In genomic region chr3:15426579-15427118, GRCh38 we compare ENCODE assay signal across 1 cellular context.
TF ChIP-seq lines count a peak whose summit lies in the region.

No MANE protein-coding gene starts in this region.

TF ChIP-seq in K562, 482 proteins besides CTCF, POLR2A, EP300 and RAD21 (continued from another document and continues in another):
- TF ChIP-seq ATF3 (IDR thresholded peaks at IDR 0.05): 0 out of 2 replicates have a peak, but pooled peaks have one; percentile 30
- TF ChIP-seq ATF3 (CRISPR knock-in tag; conservative IDR thresholded peaks at IDR 0.05): no peak
- no peak for TF ChIP-seq ZNF589 (CRISPR knock-in tag; IDR thresholded peaks at IDR 0.05; ENCODE audit: low read depth)
- no peak for TF ChIP-seq ZNF324 (CRISPR knock-in tag; IDR thresholded peaks at IDR 0.05)
- TF ChIP-seq PCBP2 (IDR thresholded peaks at IDR 0.05; ENCODE audit: low read depth, low read length, poor library complexity, severe bottlenecking): no peak
- TF ChIP-seq RFX7 (CRISPR knock-in tag; IDR thresholded peaks at IDR 0.05): no peak
- TF ChIP-seq LARP7 (IDR thresholded peaks at IDR 0.05): no peak
- TF ChIP-seq TRIM28 (IDR thresholded peaks at IDR 0.05): peak; percentile 88
- no peak for TF ChIP-seq PHF8 (IDR thresholded peaks at IDR 0.05; ENCODE audit: borderline replicate concordance, low read length)
- TF ChIP-seq, protein P1, sequence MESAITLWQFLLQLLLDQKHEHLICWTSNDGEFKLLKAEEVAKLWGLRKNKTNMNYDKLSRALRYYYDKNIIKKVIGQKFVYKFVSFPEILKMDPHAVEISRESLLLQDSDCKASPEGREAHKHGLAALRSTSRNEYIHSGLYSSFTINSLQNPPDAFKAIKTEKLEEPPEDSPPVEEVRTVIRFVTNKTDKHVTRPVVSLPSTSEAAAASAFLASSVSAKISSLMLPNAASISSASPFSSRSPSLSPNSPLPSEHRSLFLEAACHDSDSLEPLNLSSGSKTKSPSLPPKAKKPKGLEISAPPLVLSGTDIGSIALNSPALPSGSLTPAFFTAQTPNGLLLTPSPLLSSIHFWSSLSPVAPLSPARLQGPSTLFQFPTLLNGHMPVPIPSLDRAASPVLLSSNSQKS (CRISPR knock-in tag; IDR thresholded peaks at IDR 0.05): no peak
- no peak for TF ChIP-seq PRMT5 (CRISPR knock-in tag; IDR thresholded peaks at IDR 0.05)
- no peak for TF ChIP-seq ZNF133 (CRISPR knock-in tag; IDR thresholded peaks at IDR 0.05)
- no peak for TF ChIP-seq TCFL5 (CRISPR knock-in tag; conservative IDR thresholded peaks at IDR 0.05)
- TF ChIP-seq CBX3 (IDR thresholded peaks at IDR 0.05; ENCODE audit: borderline replicate concordance in 1 of 2, low read length in 2 of 2): peak in 1 of 2 experiments; percentile 90; a peak in 2 of 3 replicates
- no peak for TF ChIP-seq SAFB (IDR thresholded peaks at IDR 0.05; ENCODE audit: borderline replicate concordance, low read depth, low read length)
- 0 out of 2 replicates have a peak, but pooled peaks have one; percentile 56 for TF ChIP-seq ZBTB33 (CRISPR knock-in tag; IDR thresholded peaks at IDR 0.05)
- TF ChIP-seq XRCC5 (IDR thresholded peaks at IDR 0.05; ENCODE audit: low read depth, low read length): no peak
- TF ChIP-seq TBP (optimal IDR thresholded peaks at IDR 0.05; ENCODE audit: low read depth, low read length): no peak
- TF ChIP-seq, protein P2, sequence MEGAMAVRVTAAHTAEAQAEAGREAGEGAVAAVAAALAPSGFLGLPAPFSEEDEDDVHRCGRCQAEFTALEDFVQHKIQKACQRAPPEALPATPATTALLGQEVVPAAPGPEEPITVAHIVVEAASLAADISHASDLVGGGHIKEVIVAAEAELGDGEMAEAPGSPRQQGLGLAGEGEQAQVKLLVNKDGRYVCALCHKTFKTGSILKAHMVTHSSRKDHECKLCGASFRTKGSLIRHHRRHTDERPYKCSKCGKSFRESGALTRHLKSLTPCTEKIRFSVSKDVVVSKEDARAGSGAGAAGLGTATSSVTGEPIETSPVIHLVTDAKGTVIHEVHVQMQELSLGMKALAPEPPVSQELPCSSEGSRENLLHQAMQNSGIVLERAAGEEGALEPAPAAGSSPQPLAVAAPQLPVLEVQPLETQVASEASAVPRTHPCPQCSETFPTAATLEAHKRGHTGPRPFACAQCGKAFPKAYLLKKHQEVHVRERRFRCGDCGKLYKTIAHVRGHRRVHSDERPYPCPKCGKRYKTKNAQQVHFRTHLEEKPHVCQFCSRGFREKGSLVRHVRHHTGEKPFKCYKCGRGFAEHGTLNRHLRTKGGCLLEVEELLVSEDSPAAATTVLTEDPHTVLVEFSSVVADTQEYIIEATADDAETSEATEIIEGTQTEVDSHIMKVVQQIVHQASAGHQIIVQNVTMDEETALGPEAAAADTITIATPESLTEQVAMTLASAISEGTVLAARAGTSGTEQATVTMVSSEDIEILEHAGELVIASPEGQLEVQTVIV (CRISPR knock-in tag; IDR thresholded peaks at IDR 0.05; ENCODE audit: borderline replicate concordance): no peak
- TF ChIP-seq, protein P3, sequence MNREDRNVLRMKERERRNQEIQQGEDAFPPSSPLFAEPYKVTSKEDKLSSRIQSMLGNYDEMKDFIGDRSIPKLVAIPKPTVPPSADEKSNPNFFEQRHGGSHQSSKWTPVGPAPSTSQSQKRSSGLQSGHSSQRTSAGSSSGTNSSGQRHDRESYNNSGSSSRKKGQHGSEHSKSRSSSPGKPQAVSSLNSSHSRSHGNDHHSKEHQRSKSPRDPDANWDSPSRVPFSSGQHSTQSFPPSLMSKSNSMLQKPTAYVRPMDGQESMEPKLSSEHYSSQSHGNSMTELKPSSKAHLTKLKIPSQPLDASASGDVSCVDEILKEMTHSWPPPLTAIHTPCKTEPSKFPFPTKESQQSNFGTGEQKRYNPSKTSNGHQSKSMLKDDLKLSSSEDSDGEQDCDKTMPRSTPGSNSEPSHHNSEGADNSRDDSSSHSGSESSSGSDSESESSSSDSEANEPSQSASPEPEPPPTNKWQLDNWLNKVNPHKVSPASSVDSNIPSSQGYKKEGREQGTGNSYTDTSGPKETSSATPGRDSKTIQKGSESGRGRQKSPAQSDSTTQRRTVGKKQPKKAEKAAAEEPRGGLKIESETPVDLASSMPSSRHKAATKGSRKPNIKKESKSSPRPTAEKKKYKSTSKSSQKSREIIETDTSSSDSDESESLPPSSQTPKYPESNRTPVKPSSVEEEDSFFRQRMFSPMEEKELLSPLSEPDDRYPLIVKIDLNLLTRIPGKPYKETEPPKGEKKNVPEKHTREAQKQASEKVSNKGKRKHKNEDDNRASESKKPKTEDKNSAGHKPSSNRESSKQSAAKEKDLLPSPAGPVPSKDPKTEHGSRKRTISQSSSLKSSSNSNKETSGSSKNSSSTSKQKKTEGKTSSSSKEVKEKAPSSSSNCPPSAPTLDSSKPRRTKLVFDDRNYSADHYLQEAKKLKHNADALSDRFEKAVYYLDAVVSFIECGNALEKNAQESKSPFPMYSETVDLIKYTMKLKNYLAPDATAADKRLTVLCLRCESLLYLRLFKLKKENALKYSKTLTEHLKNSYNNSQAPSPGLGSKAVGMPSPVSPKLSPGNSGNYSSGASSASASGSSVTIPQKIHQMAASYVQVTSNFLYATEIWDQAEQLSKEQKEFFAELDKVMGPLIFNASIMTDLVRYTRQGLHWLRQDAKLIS (CRISPR knock-in tag; IDR thresholded peaks at IDR 0.05): peak; percentile 0; the same call in 1 of the 2 replicates
- no peak for TF ChIP-seq ZNF274 (IDR thresholded peaks at IDR 0.05; ENCODE audit: borderline replicate concordance, low read depth, low read length)
- no peak for TF ChIP-seq VEZF1 (CRISPR knock-in tag; IDR thresholded peaks at IDR 0.05)
- TF ChIP-seq BDP1 (IDR thresholded peaks at IDR 0.05; ENCODE audit: insufficient read depth, insufficient read length): no peak
- TF ChIP-seq, protein P4, sequence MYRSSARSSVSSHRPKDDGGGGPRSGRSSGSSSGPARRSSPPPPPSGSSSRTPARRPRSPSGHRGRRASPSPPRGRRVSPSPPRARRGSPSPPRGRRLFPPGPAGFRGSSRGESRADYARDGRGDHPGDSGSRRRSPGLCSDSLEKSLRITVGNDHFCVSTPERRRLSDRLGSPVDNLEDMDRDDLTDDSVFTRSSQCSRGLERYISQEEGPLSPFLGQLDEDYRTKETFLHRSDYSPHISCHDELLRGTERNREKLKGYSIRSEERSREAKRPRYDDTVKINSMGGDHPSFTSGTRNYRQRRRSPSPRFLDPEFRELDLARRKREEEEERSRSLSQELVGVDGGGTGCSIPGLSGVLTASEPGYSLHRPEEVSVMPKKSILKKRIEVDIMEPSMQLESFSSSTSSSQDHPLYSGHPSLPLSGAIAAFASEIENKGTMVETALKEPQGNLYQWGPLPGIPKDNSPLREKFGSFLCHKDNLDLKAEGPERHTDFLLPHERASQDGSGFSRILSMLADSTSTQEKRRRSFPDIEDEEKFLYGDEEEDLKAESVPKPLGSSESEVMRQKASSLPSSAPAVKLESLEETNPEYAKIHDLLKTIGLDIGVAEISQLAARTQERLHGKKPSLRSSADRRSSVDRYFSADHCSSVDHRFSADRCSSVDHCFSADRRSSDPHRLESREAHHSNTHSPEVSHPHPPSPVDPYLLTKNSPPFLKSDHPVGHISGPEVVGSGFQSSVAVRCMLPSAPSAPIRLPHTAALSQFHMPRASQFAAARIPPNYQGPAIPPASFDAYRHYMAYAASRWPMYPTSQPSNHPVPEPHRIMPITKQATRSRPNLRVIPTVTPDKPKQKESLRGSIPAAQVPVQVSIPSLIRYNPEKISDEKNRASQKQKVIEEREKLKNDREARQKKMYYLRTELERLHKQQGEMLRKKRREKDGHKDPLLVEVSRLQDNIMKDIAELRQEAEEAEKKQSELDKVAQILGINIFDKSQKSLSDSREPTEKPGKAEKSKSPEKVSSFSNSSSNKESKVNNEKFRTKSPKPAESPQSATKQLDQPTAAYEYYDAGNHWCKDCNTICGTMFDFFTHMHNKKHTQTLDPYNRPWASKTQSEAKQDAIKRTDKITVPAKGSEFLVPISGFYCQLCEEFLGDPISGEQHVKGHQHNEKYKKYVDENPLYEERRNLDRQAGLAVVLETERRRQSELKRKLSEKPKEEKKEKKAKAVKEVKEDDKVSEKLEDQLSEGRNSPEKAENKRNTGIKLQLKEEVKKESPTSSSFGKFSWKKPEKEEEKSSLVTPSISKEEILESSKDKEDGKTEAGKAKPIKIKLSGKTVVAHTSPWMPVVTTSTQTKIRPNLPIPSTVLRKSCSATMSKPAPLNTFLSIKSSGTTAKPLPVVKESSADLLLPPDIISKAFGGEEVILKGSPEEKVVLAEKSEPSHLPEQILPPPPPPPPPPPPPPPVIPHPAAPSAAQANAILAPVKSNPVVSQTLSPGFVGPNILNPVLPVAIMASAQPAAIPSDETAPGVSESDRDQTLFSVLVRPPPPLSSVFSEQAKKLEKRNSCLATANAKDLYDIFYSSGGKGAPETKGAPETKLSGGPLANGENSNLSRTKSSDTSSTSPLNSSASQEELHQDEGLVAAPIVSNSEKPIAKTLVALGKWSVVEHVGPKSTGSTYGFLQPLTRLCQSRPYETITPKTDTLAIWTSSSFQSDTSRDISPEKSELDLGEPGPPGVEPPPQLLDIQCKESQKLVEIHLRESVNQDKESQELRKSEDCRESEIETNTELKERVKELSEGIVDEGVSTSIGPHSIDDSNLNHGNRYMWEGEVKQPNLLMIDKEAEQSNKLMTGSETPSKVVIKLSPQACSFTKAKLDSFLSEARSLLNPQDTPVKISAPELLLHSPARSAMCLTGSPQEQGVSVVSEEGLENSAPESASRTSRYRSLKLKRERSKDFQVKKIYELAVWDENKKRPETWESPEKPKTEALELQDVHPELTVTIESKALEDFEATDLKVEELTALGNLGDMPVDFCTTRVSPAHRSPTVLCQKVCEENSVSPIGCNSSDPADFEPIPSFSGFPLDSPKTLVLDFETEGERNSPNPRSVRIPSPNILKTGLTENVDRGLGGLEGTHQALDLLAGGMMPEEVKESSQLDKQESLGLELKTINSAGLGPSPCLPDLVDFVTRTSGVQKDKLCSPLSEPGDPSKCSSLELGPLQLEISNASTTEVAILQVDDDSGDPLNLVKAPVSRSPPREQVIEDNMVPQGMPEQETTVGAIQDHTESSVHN (IDR thresholded peaks at IDR 0.05; ENCODE audit: borderline replicate concordance in 1 of 2, low read depth in 1 of 2): no peak
- TF ChIP-seq EHMT2 (IDR thresholded peaks at IDR 0.05): no peak
- TF ChIP-seq, protein P5, sequence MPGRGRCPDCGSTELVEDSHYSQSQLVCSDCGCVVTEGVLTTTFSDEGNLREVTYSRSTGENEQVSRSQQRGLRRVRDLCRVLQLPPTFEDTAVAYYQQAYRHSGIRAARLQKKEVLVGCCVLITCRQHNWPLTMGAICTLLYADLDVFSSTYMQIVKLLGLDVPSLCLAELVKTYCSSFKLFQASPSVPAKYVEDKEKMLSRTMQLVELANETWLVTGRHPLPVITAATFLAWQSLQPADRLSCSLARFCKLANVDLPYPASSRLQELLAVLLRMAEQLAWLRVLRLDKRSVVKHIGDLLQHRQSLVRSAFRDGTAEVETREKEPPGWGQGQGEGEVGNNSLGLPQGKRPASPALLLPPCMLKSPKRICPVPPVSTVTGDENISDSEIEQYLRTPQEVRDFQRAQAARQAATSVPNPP (IDR thresholded peaks at IDR 0.05; ENCODE audit: borderline replicate concordance, insufficient read depth, insufficient read length): no peak
- no peak for TF ChIP-seq ZNF512 (tag; IDR thresholded peaks at IDR 0.05)
- no peak for TF ChIP-seq NUFIP1 (IDR thresholded peaks at IDR 0.05; ENCODE audit: partially characterized antibody)
- no peak for TF ChIP-seq ZNF717 (CRISPR knock-in tag; IDR thresholded peaks at IDR 0.05)
